32 cellular contexts compared by ENCODE assay signal in the genomic region with DNA sequence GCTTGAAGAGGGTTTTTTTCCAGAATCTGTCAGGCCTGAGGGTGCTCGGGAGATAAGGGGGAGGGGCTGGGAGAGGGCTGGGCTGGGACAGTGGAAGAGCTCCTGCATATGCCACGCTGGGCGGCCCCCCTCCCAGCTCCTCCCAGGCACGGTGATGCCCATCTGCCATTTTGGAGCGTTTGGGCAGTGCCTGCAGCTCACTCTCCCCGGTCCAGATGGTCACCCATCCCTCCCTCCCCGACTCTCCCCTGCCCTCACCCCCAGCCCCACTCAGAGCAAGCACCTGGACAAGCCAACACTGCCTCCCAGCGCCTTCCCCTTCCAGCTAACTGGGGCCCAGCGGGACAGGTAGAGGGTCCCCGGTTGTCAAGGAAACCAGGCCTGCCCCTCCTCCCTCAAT. TPM values are rescaled to one million over a fixed set of nuclear protein-coding genes. Genes with fewer than 3 reads are reported as not detected.
DNase-seq lines count a peak whose midpoint lies in the region; ATAC-seq and TF ChIP-seq lines count a peak whose summit lies in the region.
"Had no signal": no experiment of that assay in that cellular context is flagged by ENCODE, and none has a peak within 500 bp of the region (broad histone marks: within the 10 kb centered on the region; RNA-seq: fewer than 3 reads in every experiment).

No MANE protein-coding gene starts in this region.

- H3K36me3 ChIP-seq in RWPE2 (ENCODE audit: low read depth) (no peaks in the 10 kb centered on the region), left lung (no peaks in the 10 kb centered on the region)
- H3K36me3 ChIP-seq: cardiac muscle cell, gastrocnemius medialis, neutrophil had no signal

- H3K9me3 ChIP-seq in RWPE2 (ENCODE audit: severe bottlenecking), result no peaks in the 10 kb centered on the region
- H3K9me3 ChIP-seq in left lung, result no peaks in the 10 kb centered on the region
- H3K9me3 ChIP-seq: A549, gastrocnemius medialis, neutrophil, psoas muscle, testis had no signal

- H3K4me1 Mint-ChIP-seq in natural killer cell, result peaks cover 16 to 23% of the 10 kb centered on the region in 2 donors
- H3K4me1 Mint-ChIP-seq in natural killer cell treated with Interleukin-12 subunit alpha and Interleukin-12 subunit beta and Interleukin-15 and Interleukin-18, amount 100 ng/mL, for 72 hours (ENCODE audit: low read depth in 2 of 2), result peaks cover 17 to 22% of the 10 kb centered on the region in 2 donors

- H3K4me1 ChIP-seq in RWPE2 (ENCODE audit: insufficient read depth, poor library complexity, severe bottlenecking) (no peaks in the 10 kb centered on the region), left lung (peaks cover 8 to 17% of the 10 kb centered on the region in 2 donors)
- H3K4me1 ChIP-seq: A549, psoas muscle, testis had no signal

- H3K4me3 Mint-ChIP-seq in natural killer cell, result no peak overlapping the region
- H3K4me3 Mint-ChIP-seq in natural killer cell treated with Interleukin-12 subunit alpha and Interleukin-12 subunit beta and Interleukin-15 and Interleukin-18, amount 100 ng/mL, for 72 hours, result no peak overlapping the region

- H3K9me3 Mint-ChIP-seq in natural killer cell, result no peaks in the 10 kb centered on the region
- no peaks in the 10 kb centered on the region for H3K9me3 Mint-ChIP-seq in natural killer cell treated with Interleukin-12 subunit alpha and Interleukin-12 subunit beta and Interleukin-15 and Interleukin-18, amount 100 ng/mL, for 72 hours
- H3K9me3 Mint-ChIP-seq: activated B cell treated with CpG ODN at 0.5 μM for 24 hours; activated naive CD4-positive, alpha-beta T cell treated with anti-CD3 and anti-CD28 coated beads, Interleukin-2, amount 50 U/mL, for 24 hours; activated T-helper 2 cell treated with anti-CD3 and anti-CD28 coated beads, Interferon-gamma antibody, Interleukin-2, Interleukin-4, amounts not matched to agents 10 μg/mL and 5 μg/mL and 100 μg/mL, durations not matched to agents 14 hours and 24 hours and 36 hours; CD8-positive, alpha-beta memory T cell had no signal

- peaks cover 39 to 41% of the 10 kb centered on the region in 2 donors for H3K27me3 Mint-ChIP-seq in natural killer cell (ENCODE audit: low read depth in 2 of 2)
- H3K27me3 Mint-ChIP-seq in natural killer cell treated with Interleukin-12 subunit alpha and Interleukin-12 subunit beta and Interleukin-15 and Interleukin-18, amount 100 ng/mL, for 72 hours, result peaks cover 41 to 56% of the 10 kb centered on the region in 2 donors

- TF ChIP-seq CTCF in natural killer cell (IDR thresholded peaks at IDR 0.05) (no peak), RWPE2 (IDR thresholded peaks at IDR 0.05; ENCODE audit: poor library complexity, severe bottlenecking) (no peak), left lung (IDR thresholded peaks at IDR 0.05) (no peak)

- intact Hi-C loops in natural killer cell (cut with micrococcal nuclease) (no loop called here), left lung (cut with DNase I) (no loop called here)

- H3K27ac Mint-ChIP-seq in natural killer cell, result no peak overlapping the region
- no peak overlapping the region for H3K27ac Mint-ChIP-seq in natural killer cell treated with Interleukin-12 subunit alpha and Interleukin-12 subunit beta and Interleukin-15 and Interleukin-18, amount 100 ng/mL, for 72 hours
- H3K27ac Mint-ChIP-seq: activated B cell treated with CpG ODN at 0.5 μM for 24 hours; activated naive CD4-positive, alpha-beta T cell treated with anti-CD3 and anti-CD28 coated beads, Interleukin-2, amount 50 U/mL, for 24 hours; activated T-helper 2 cell treated with anti-CD3 and anti-CD28 coated beads, Interferon-gamma antibody, Interleukin-2, Interleukin-4, amounts not matched to agents 10 μg/mL and 5 μg/mL and 100 μg/mL, durations not matched to agents 14 hours and 24 hours and 36 hours; CD8-positive, alpha-beta memory T cell; H9 had no signal

- H3K4me3 ChIP-seq in RWPE2 (ENCODE audit: severe bottlenecking), result no peak overlapping the region
- H3K4me3 ChIP-seq in left lung, result no peak overlapping the region
- H3K4me3 ChIP-seq: A549, cardiac muscle cell, gastrocnemius medialis, psoas muscle, testis had no signal

- no peaks in the 10 kb centered on the region for H3K36me3 Mint-ChIP-seq in natural killer cell
- no peaks in the 10 kb centered on the region for H3K36me3 Mint-ChIP-seq in natural killer cell treated with Interleukin-12 subunit alpha and Interleukin-12 subunit beta and Interleukin-15 and Interleukin-18, amount 100 ng/mL, for 72 hours
- H3K36me3 Mint-ChIP-seq: activated naive CD4-positive, alpha-beta T cell treated with anti-CD3 and anti-CD28 coated beads, Interleukin-2, amount 50 U/mL, for 24 hours; CD8-positive, alpha-beta memory T cell had no signal

- H3K27me3 ChIP-seq in RWPE2 (ENCODE audit: insufficient read depth, poor library complexity, severe bottlenecking) (no peaks in the 10 kb centered on the region), left lung (peaks cover 0 to 44% of the 10 kb centered on the region in 2 donors)
- H3K27me3 ChIP-seq: testis had no signal

- no peak overlapping the region for H3K27ac ChIP-seq in RWPE2 (ENCODE audit: poor library complexity, severe bottlenecking)
- no peak overlapping the region for H3K27ac ChIP-seq in left lung
- H3K27ac ChIP-seq: A549, cardiac muscle cell, gastrocnemius medialis, neutrophil, psoas muscle, testis had no signal

- ATAC-seq in natural killer cell (no peak), RWPE2 (ENCODE audit: low read depth) (no peak), left lung (no peak), HG03442 (IDR thresholded peaks at IDR 0.05; ENCODE audit: unreplicated experiment) (no peak)
- ATAC-seq in natural killer cell treated with Interleukin-12 subunit alpha and Interleukin-12 subunit beta and Interleukin-15 and Interleukin-18, amount 100 ng/mL, for 72 hours, result no peak
- ATAC-seq: gastrocnemius medialis; left colon; psoas muscle; stimulated activated naive CD8-positive, alpha-beta T cell treated with anti-CD3 and anti-CD28 coated beads, Interleukin-15, Interleukin-2, amounts not matched to agents 100 U/mL and 50 U/mL, for 24 hours had no signal

- DNase-seq in natural killer cell, result peak; percentile 10
- no peak for DNase-seq in natural killer cell treated with Interleukin-12 subunit alpha and Interleukin-12 subunit beta and Interleukin-15 and Interleukin-18, amount 100 ng/mL, for 72 hours (ENCODE audit: low spot score)
- DNase-seq in RWPE2 (ENCODE audit: low spot score), result peak; percentile 55
- peak; percentile 14 to 32 for DNase-seq in left lung
- DNase-seq in NCI-H2029 treated with DMSO at 0.1 percent for 48 hours (lab: John Stamatoyannopoulos, UW), result no peak
- DNase-seq in SIG-M5 (lab: John Stamatoyannopoulos, UW), result no peak
- no peak for DNase-seq in NCI-H2227 treated with DMSO at 0.1 percent for 48 hours (lab: John Stamatoyannopoulos, UW)
- DNase-seq: activated B cell treated with CpG ODN at 0.5 μM for 24 hours; activated CD4-positive, alpha-beta T cell treated with anti-CD3 and anti-CD28 coated beads, Interleukin-2, amount 50 U/mL, for 4 hours; AML-193; anterior cingulate cortex; CD8-positive, alpha-beta memory T cell; DMS53; gastrocnemius medialis; hippocampal formation; IMR-90; left colon; mesenchymal stem cell; NCI-H1048; NCI-H187 treated with DMSO at 0.1 percent for 48 hours; NK-92 treated with Interleukin-12 subunit alpha and Interleukin-12 subunit beta, amount 100 ng/mL, for 24 hours; psoas muscle; stimulated activated naive CD8-positive, alpha-beta T cell treated with anti-CD3 and anti-CD28 coated beads, Interleukin-15, Interleukin-2, amounts not matched to agents 100 U/mL and 50 U/mL, for 24 hours; testis had no signal

RNA-seq across cellular contexts. Expression of gene CORO2B, which starts 17.6 kb away (rescaled TPM):
- total RNA-seq in natural killer cell (under 1 TPM in 1 of 3 donors, not detected in 2; 0.13 TPM), left lung (1 to 10 TPM; 3.0 to 3.5 TPM)
- total RNA-seq in natural killer cell treated with Interleukin-12 subunit alpha and Interleukin-12 subunit beta and Interleukin-15 and Interleukin-18, amount 100 ng/mL, for 72 hours, result not detected
- total RNA-seq: CD8-positive, alpha-beta memory T cell; NCI-H460 had no signal

Comparison
In these comparisons a context has a peak if more than half of its experiments do, and no peak if none do; other contexts are left out.
1. DNase-seq: peak in natural killer cell (single experiment), RWPE2 (single experiment) and left lung (2 of 2); none in natural killer cell treated with Interleukin-12 subunit alpha and Interleukin-12 subunit beta and Interleukin-15 and Interleukin-18, amount 100 ng/mL, for 72 hours (single experiment), NCI-H2029 treated with DMSO at 0.1 percent for 48 hours (single experiment), SIG-M5 (single experiment) and NCI-H2227 treated with DMSO at 0.1 percent for 48 hours (single experiment).